16 cellular contexts compared by ENCODE assay signal in the genomic region with DNA sequence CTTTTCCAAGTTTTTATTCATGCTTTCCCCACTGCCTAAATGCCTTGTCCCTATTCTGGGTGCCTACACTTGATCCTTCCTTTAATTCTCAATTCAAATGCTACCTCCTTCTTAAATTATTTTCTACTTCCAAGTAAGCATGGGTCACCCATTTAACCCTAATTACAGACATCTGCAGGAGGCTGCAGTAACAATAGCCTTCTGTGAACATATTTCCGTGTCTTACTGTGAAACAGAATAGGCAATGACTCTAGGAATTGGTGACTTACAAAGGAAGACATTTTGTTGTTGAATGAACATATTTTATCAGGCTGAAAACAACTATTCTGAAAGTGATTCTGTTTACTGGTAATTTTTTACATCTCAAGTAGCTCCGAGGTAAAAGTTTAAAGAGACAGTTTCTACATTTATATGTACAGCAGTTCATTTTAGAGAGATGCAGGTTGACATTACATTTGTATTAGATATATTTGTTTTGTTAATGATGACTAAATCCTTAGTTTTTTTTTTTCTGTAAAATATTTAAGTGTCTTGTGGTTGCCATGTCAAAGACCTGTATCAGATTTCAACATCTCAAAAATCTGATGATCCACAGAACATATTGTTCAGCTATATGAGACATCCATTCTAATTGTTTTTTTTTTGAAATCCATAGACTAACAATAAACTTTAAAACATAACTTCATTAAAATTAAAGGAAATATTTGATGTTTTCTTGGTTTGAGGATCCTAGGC.
DNase-seq lines count a peak whose midpoint lies in the region; ATAC-seq and TF ChIP-seq lines count a peak whose summit lies in the region.
"Had no signal": no experiment of that assay in that cellular context is flagged by ENCODE, and none has a peak within 500 bp of the region (broad histone marks: within the 10 kb centered on the region; RNA-seq: fewer than 3 reads in every experiment).

No MANE protein-coding gene starts in this region.

- no TSS peak for BruUV-seq in mammary epithelial cell (replicated peaks; lab: Mats Ljungman, UMichigan)

- in situ Hi-C loops in mammary epithelial cell (cut with MboI; ENCODE audit: low sequenced_read_pairs in 2 of 2), result no loop called here

- H4K20me1 ChIP-seq in mammary epithelial cell (ENCODE audit: insufficient read depth, low read length), result no peaks in the 10 kb centered on the region

- H3K4me3 ChIP-seq in mammary epithelial cell (replicated peaks in 1 of 3; ENCODE audit: insufficient read depth in 1 of 3, low read depth in 2 of 3, low read length in 3 of 3) (no peak overlapping the region), iPS DF 6.9 (ENCODE audit: low read length) (no peak overlapping the region)
- H3K4me3 ChIP-seq: right atrium auricular region had no signal

- no peaks in the 10 kb centered on the region for H3K36me3 ChIP-seq in mammary epithelial cell (ENCODE audit: insufficient read depth, low read length)
- H3K36me3 ChIP-seq in iPS DF 6.9 (ENCODE audit: control insufficient read depth, insufficient read depth, low read length), result no peaks in the 10 kb centered on the region
- H3K36me3 ChIP-seq: right atrium auricular region had no signal

- CTCF ChIA-PET in mammary epithelial cell (lab: Charles Lee; ENCODE audit: low non-redundant PET), result interaction anchor here (0.7 kb wide), 1 partner anchor 116 kb away, joined by 5 read pairs; no protein-coding TSS in a partner anchor

- intact Hi-C loops in mammary epithelial cell (cut with micrococcal nuclease), result no loop called here

- 93% methylated on average over 2 of the region's 2 CpGs for WGBS in mammary epithelial cell (ENCODE audit: low coverage, missing lambda C conversion rate)
- no CpG with 5 or more reads among the region's 2 CpGs for WGBS in iPS DF 6.9 (ENCODE audit: insufficient coverage, insufficient read length)

- H3K4me1 ChIP-seq in mammary epithelial cell (ENCODE audit: insufficient read depth, low read length) (no peaks in the 10 kb centered on the region), iPS DF 6.9 (ENCODE audit: control insufficient read depth, insufficient read depth, low read length) (no peaks in the 10 kb centered on the region)
- H3K4me1 ChIP-seq: right atrium auricular region had no signal

- no peak overlapping the region for H3K9ac ChIP-seq in mammary epithelial cell (ENCODE audit: insufficient read depth, low read length)

- no peaks in the 10 kb centered on the region for H3K27me3 ChIP-seq in mammary epithelial cell (ENCODE audit: insufficient read depth, low read length)
- H3K27me3 ChIP-seq in iPS DF 6.9 (ENCODE audit: control insufficient read depth, insufficient read depth, low read length), result no peaks in the 10 kb centered on the region
- H3K27me3 ChIP-seq: right atrium auricular region had no signal

- ATAC-seq in esophagus mucosa (no peak), HG03521 (IDR thresholded peaks at IDR 0.05; ENCODE audit: unreplicated experiment) (no peak)
- ATAC-seq: CD8-positive, alpha-beta T cell had no signal

- TF ChIP-seq CTCF in mammary epithelial cell (conservative IDR thresholded peaks at IDR 0.05 in 1 of 2, IDR thresholded peaks at IDR 0.05 in 1 of 2; ENCODE audit: extremely low read depth in 1 of 2, insufficient read depth in 1 of 2, low read depth in 1 of 2, low read length in 2 of 2), result no peak

- H3K9me3 ChIP-seq in mammary epithelial cell (replicated peaks; ENCODE audit: insufficient read depth, low read length) (no peaks in the 10 kb centered on the region), iPS DF 6.9 (ENCODE audit: control insufficient read depth, insufficient read depth, low read length) (no peaks in the 10 kb centered on the region)
- H3K9me3 ChIP-seq: right atrium auricular region had no signal

- H3K27ac ChIP-seq in mammary epithelial cell (ENCODE audit: insufficient read depth, low read depth, low read length) (no peak overlapping the region), iPS DF 6.9 (ENCODE audit: low read length) (no peak overlapping the region)
- H3K27ac ChIP-seq: right atrium auricular region, RWPE1 had no signal

- dilution Hi-C loops in mammary epithelial cell (cut with HindIII; ENCODE audit: low sequenced_read_pairs), result no loop called here

- no peaks in the 10 kb centered on the region for H3K79me2 ChIP-seq in mammary epithelial cell (ENCODE audit: insufficient read depth, low read length)

- H2AFZ ChIP-seq in mammary epithelial cell (ENCODE audit: low read depth, low read length), result no peak overlapping the region

- H3K4me2 ChIP-seq in mammary epithelial cell (ENCODE audit: insufficient read depth, low read depth, low read length), result no peak overlapping the region

- DNase-seq in COLO829 (ENCODE audit: low spot score) (peak; percentile 26), M059J (ENCODE audit: low read depth) (peak; percentile 16), mammary epithelial cell (peak; percentile 39), iPS DF 6.9 (ENCODE audit: low read depth, low spot score) (peak; percentile 60), NCI-H526 (lab: John Stamatoyannopoulos, UW) (no peak), OCI-M1 (lab: John Stamatoyannopoulos, UW) (no peak)
- DNase-seq: activated B cell treated with CpG ODN at 0.5 μM for 24 hours; CD8-positive, alpha-beta T cell; cerebellar nuclear complex; islet precursor cell; NCI-H1930; NCI-H774 had no signal

Comparison
In these comparisons a context has a peak if more than half of its experiments do, and no peak if none do; other contexts are left out.
1. DNase-seq: peak in COLO829 (single experiment), M059J (single experiment), mammary epithelial cell (single experiment) and iPS DF 6.9 (single experiment); none in NCI-H526 (0 of 2) and OCI-M1 (single experiment).